8 cellular contexts compared by ENCODE assay signal in genomic region chr20:44642203-44643153, GRCh38. TPM values are rescaled to one million over a fixed set of nuclear protein-coding genes. Genes with fewer than 3 reads are reported as not detected.
DNase-seq lines count a peak whose midpoint lies in the region; ATAC-seq, FAIRE-seq and TF ChIP-seq lines count a peak whose summit lies in the region.

No MANE protein-coding gene starts in this region.

- peak in 1 of 2 experiments; percentile 17; a peak in 1 of 4 replicates for TF ChIP-seq EP300 in GM12878 (IDR thresholded peaks at IDR 0.05; ENCODE audit: borderline replicate concordance in 1 of 2, control insufficient read depth in 1 of 2, low read depth in 2 of 2, low read length in 2 of 2)

- H3K79me2 ChIP-seq in GM12878 (ENCODE audit: control insufficient read depth, insufficient read depth, low read length): peaks cover 45% of the 10 kb centered on the region

- BruUV-seq in GM12878 (replicated peaks; lab: Mats Ljungman, UMichigan): no TSS peak

- DNase-seq in GF-D8 (lab: John Stamatoyannopoulos, UW) (peak; percentile 77), HTR-8/SVneo (ENCODE audit: insufficient read length, low spot score) (peak; percentile 97), RCC 7860 (ENCODE audit: low spot score) (peak; percentile 92), GM12878 (ENCODE audit: low read depth, low spot score) (peak; percentile 77), hypothalamus (lab: John Stamatoyannopoulos, UW) (peak in 37 of 51 donors; percentile 10 to 75 (median 46)), retina (peak; percentile 67)

- peak overlapping the region; percentile 91 for H3K4me2 ChIP-seq in GM12878 (ENCODE audit: control insufficient read depth, insufficient read depth)

- 0 out of 2 replicates have a peak, but pooled peaks have one; percentile 17 for TF ChIP-seq RAD21 in GM12878 (IDR thresholded peaks at IDR 0.05; ENCODE audit: insufficient read depth, low read depth, low read length)

- intact Hi-C loops in GM12878 (cut with micrococcal nuclease; ENCODE audit: unreplicated experiment): loop anchor here (2.0 kb wide), 1 partner anchor 32 kb away; no protein-coding TSS in a partner anchor

- peaks cover 68% of the 10 kb centered on the region for H3K4me1 ChIP-seq in GM12878 (ENCODE audit: control insufficient read depth, insufficient read depth, low read length)

- H3K27ac ChIP-seq in GM12878 (ENCODE audit: control insufficient read depth, insufficient read depth): peak overlapping the region; percentile 99

- H3K27me3 ChIP-seq in GM12878 (replicated peaks in 1 of 2; ENCODE audit: control insufficient read depth in 2 of 2, insufficient read depth in 2 of 2, low read length in 1 of 2): no peaks in the 10 kb centered on the region

- peak overlapping the region; percentile 81 for H3K9ac ChIP-seq in GM12878 (ENCODE audit: control insufficient read depth, insufficient read depth, low read length)

- no peaks in the 10 kb centered on the region for H4K20me1 ChIP-seq in GM12878 (ENCODE audit: control insufficient read depth, insufficient read depth)

- peak; percentile 51; the same call in 1 of the 2 replicates for TF ChIP-seq POLR2A in GM12878 (IDR thresholded peaks at IDR 0.05; ENCODE audit: low read depth, low read length)

- SMC1A ChIA-PET in GM12878 (lab: Charles Lee; ENCODE audit: uncharacterized antibody, unreplicated experiment): interaction anchor here (0.6 to 6.9 kb wide), 15 partner anchors 10 to 66 kb away, joined by 3 to 71 read pairs (median 7); partner anchors contain the start of genes ADA and PKIG

- ATAC-seq in GM12878 (peak; percentile 65), GM21423 (IDR thresholded peaks at IDR 0.05; ENCODE audit: unreplicated experiment) (no peak), HG03571 (IDR thresholded peaks at IDR 0.05; ENCODE audit: unreplicated experiment) (no peak)

- H3K9me3 ChIP-seq in GM12878 (replicated peaks; ENCODE audit: control insufficient read depth, insufficient read depth, low read length): peaks cover 3% of the 10 kb centered on the region; the same call in 2 of the 3 replicates

- H2AFZ ChIP-seq in GM12878 (ENCODE audit: control insufficient read depth, low read depth, low read length): peak overlapping the region; percentile 41

- H3K4me3 ChIP-seq in GM12878: peak overlapping the region; percentile 16; the same call in 1 of the 2 replicates

- in situ Hi-C loops in GM12878 (cut with MboI): no loop called here

- CTCF ChIA-PET in GM12878 (lab: Yijun Ruan, JAX): interaction anchor here (0.6 to 2.8 kb wide), 14 partner anchors 14 to 183 kb away, joined by 3 to 34 read pairs (median 5); partner anchors contain the start of gene PKIG

- WGBS in GM12878 (ENCODE audit: insufficient coverage, insufficient replicate concordance, low lambda C conversion rate, missing lambda C conversion rate): 19% methylated on average over 17 of the region's 17 CpGs

- POLR2A ChIA-PET in GM12878 (lab: Charles Lee): interaction anchor here (0.8 to 3.0 kb wide), 7 partner anchors 9 to 55 kb away, joined by 3 to 18 read pairs (median 5); partner anchors contain the start of gene ADA

- H3K36me3 ChIP-seq in GM12878 (ENCODE audit: control insufficient read depth in 2 of 2, insufficient read depth in 2 of 2, low read length in 1 of 2): peaks cover 0 to 7% of the 10 kb centered on the region in 2 experiments; a peak in 2 of 4 replicates

- TF ChIP-seq CTCF in GM12878 (IDR thresholded peaks at IDR 0.05 in 2 of 3, conservative IDR thresholded peaks at IDR 0.05 in 1 of 3; ENCODE audit: control insufficient read depth in 2 of 3, extremely low read depth in 1 of 3, insufficient read depth in 1 of 3, low read depth in 3 of 3, low read length in 3 of 3): peak; percentile 18 to 42 (median 22); a peak in 5 of 6 replicates

- FAIRE-seq in HTR-8/SVneo (lab: Jason Lieb, UNC) (peak; percentile 93), RCC 7860 (lab: Jason Lieb, UNC) (peak; percentile 85), GM12878 (lab: Jason Lieb, UNC) (peak; percentile 27)

- RAD21 ChIA-PET in GM12878 (lab: Charles Lee; ENCODE audit: unreplicated experiment): interaction anchor here (0.7 to 3.5 kb wide), 16 partner anchors 9 to 721 kb away, joined by 3 to 17 read pairs (median 4); partner anchors contain the start of genes ADA, PKIG and SYS1

TF ChIP-seq in GM12878, 131 proteins besides CTCF, POLR2A, EP300 and RAD21 (continues in another document):
- TF ChIP-seq ZBTB11 (CRISPR knock-in tag; IDR thresholded peaks at IDR 0.05) (no peak), SPI1 (IDR thresholded peaks at IDR 0.05; ENCODE audit: borderline replicate concordance, insufficient read depth, low read depth, low read length) (no peak), RFX5 (IDR thresholded peaks at IDR 0.05; ENCODE audit: low read depth, low read length) (no peak), MLLT1 (IDR thresholded peaks at IDR 0.05) (peak; percentile 92), SREBF1 (IDR thresholded peaks at IDR 0.05; ENCODE audit: low read length) (0 out of 2 replicates have a peak, but pooled peaks have one; percentile 24), SKIL (IDR thresholded peaks at IDR 0.05; ENCODE audit: low read depth, poor library complexity, severe bottlenecking) (peak; percentile 42), ATF3 (IDR thresholded peaks at IDR 0.05; ENCODE audit: borderline replicate concordance, extremely low read depth, low read depth, low read length) (no peak)

RNA-seq across cellular contexts. Expression of gene ADA, which starts 9.0 kb away (rescaled TPM):
- total RNA-seq in GM12878 (2013; cell fraction: nucleolus; rRNA removed): 51.8 and 52.9 TPM in 2 replicates
- 74.6 and 78.6 TPM in 2 replicates for total RNA-seq in GM12878 (2014; rRNA removed)
- 69.1 and 69.5 TPM in 2 replicates for total RNA-seq in GM12878 (2014; rRNA removed; fragmentation: Illumina TruSeq; extraction: Trizol)
- total RNA-seq in GM12878 (2021): 99.0 and 105 TPM in 2 replicates
- 54.0 TPM for polyA plus RNA-seq in GM12878 (2011; ENCODE audit: low read depth)
- polyA plus RNA-seq in GM12878 (2011; rRNA removed): 88.9 and 129 TPM in 2 replicates
- polyA plus RNA-seq in GM12878 (2011; cell fraction: cytosol; rRNA removed): 142 and 175 TPM in 2 replicates
- polyA plus RNA-seq in GM12878 (2011; cell fraction: nucleus; rRNA removed): 152 and 179 TPM in 2 replicates
- 58.7 and 86.7 TPM in 2 replicates for polyA plus RNA-seq in GM12878 (2012)
- 71.6 and 82.7 TPM in 2 replicates for polyA plus RNA-seq in GM12878 (2014; fragmentation: Illumina TruSeq; extraction: Trizol)
- polyA plus RNA-seq in GM12878 (2014; fragmentation: Nextera tagmentation; extraction: Ambion mirVana): 10 to 100 TPM; 40.9 to 70.6 TPM
- 122 and 125 TPM in 2 replicates for polyA plus RNA-seq in GM12878 (2014; rRNA removed)
- 100 to 1,000 TPM; 189 to 217 TPM for polyA plus RNA-seq in GM12878 (2016; fragmentation: Nextera tagmentation; extraction: Ambion mirVana)
- 75.2 and 93.0 TPM in 2 replicates for polyA minus RNA-seq in GM12878 (2011; rRNA and poly(A)+ RNA removed)
- polyA minus RNA-seq in GM12878 (2011; cell fraction: cytosol; rRNA and poly(A)+ RNA removed): 21.2 and 28.5 TPM in 2 replicates
- polyA minus RNA-seq in GM12878 (2011; cell fraction: nucleus; rRNA and poly(A)+ RNA removed): 21.6 and 28.6 TPM in 2 replicates

Comparison
In these comparisons a context has a peak if more than half of its experiments do, and no peak if none do; other contexts are left out.
1. DNase-seq: peak in every context shown above with its lines; median percentile 97 in HTR-8/SVneo; 92 in RCC 7860; 77 in GF-D8; 77 in GM12878; 67 in retina; 46 in hypothalamus.